8 cellular contexts compared by ENCODE assay signal in genomic region chr11:66291706-66292542, GRCh38. TPM values are rescaled to one million over a fixed set of nuclear protein-coding genes. Genes with fewer than 3 reads are reported as not detected.
DNase-seq lines count a peak whose midpoint lies in the region; ATAC-seq and TF ChIP-seq lines count a peak whose summit lies in the region.

TSS of gene TMEM151A (plus strand) at chr11:66291894. CDS start at chr11:66292014, 120 bp downstream.

- 2% methylated on average over 95 of the region's 95 CpGs for WGBS in right cardiac atrium

- no peaks in the 10 kb centered on the region for H3K27me3 ChIP-seq in right cardiac atrium (ENCODE audit: control insufficient read depth, insufficient read depth)

- H3K27ac ChIP-seq in VCaP (peak within 1 kb of the TSS; percentile 78; the same call in 1 of the 2 replicates), right cardiac atrium (ENCODE audit: low read length) (no peak within 1 kb of the TSS)

- intact Hi-C loops in right cardiac atrium (cut with DNase I), result no loop called here

- peaks cover 21% of the 10 kb centered on the region for H3K36me3 Mint-ChIP-seq in stimulated activated effector memory CD8-positive, alpha-beta T cell treated with anti-CD3 and anti-CD28 coated beads, Interleukin-12 subunit alpha, Interleukin-12 subunit beta, amount 100 ng/mL, for 72 hours

- no peaks in the 10 kb centered on the region for H3K9me3 Mint-ChIP-seq in stimulated activated effector memory CD8-positive, alpha-beta T cell treated with anti-CD3 and anti-CD28 coated beads, Interleukin-12 subunit alpha, Interleukin-12 subunit beta, amount 100 ng/mL, for 72 hours

- H3K27ac Mint-ChIP-seq in stimulated activated effector memory CD8-positive, alpha-beta T cell treated with anti-CD3 and anti-CD28 coated beads, Interleukin-12 subunit alpha, Interleukin-12 subunit beta, amount 100 ng/mL, for 72 hours, result peak within 1 kb of the TSS; percentile 15

- TF ChIP-seq CTCF in VCaP (conservative IDR thresholded peaks at IDR 0.05), result no peak

- H3K4me1 ChIP-seq in right cardiac atrium (ENCODE audit: control insufficient read depth, insufficient read depth, low read length), result peaks cover 10% of the 10 kb centered on the region

- ATAC-seq in right cardiac atrium, result no peak
- no peak for ATAC-seq in stimulated activated effector memory CD8-positive, alpha-beta T cell treated with anti-CD3 and anti-CD28 coated beads, Interleukin-12 subunit alpha, Interleukin-12 subunit beta, amount 100 ng/mL, for 72 hours
- no peak for ATAC-seq in HG03039 (IDR thresholded peaks at IDR 0.05; ENCODE audit: unreplicated experiment)
- no peak for ATAC-seq in GM19351 (IDR thresholded peaks at IDR 0.05; ENCODE audit: unreplicated experiment)
- ATAC-seq in GM19395 (IDR thresholded peaks at IDR 0.05; ENCODE audit: unreplicated experiment), result no peak

- H3K4me3 Mint-ChIP-seq in stimulated activated effector memory CD8-positive, alpha-beta T cell treated with anti-CD3 and anti-CD28 coated beads, Interleukin-12 subunit alpha, Interleukin-12 subunit beta, amount 100 ng/mL, for 72 hours, result peak within 1 kb of the TSS; percentile 88

- H3K4me3 ChIP-seq in right cardiac atrium (ENCODE audit: low read length), result peak within 1 kb of the TSS; percentile 41

- H3K9me3 ChIP-seq in right cardiac atrium (ENCODE audit: control insufficient read depth, low read length), result no peaks in the 10 kb centered on the region

- H3K4me1 Mint-ChIP-seq in stimulated activated effector memory CD8-positive, alpha-beta T cell treated with anti-CD3 and anti-CD28 coated beads, Interleukin-12 subunit alpha, Interleukin-12 subunit beta, amount 100 ng/mL, for 72 hours, result peaks cover 52% of the 10 kb centered on the region

- peak; percentile 47 for DNase-seq in NCI-H345 (lab: John Stamatoyannopoulos, UW)
- DNase-seq in NCI-H345 treated with DMSO at 0.1 percent for 48 hours (lab: John Stamatoyannopoulos, UW; ENCODE audit: unreplicated experiment), result no peak
- peak in 1 of 3 donors; percentile 70 for DNase-seq in right cardiac atrium
- no peak for DNase-seq in stimulated activated effector memory CD8-positive, alpha-beta T cell treated with anti-CD3 and anti-CD28 coated beads, Interleukin-12 subunit alpha, Interleukin-12 subunit beta, amount 100 ng/mL, for 72 hours (ENCODE audit: low spot score in 2 of 2)

RNA-seq across cellular contexts. Expression of gene TMEM151A, which starts in this region (rescaled TPM):
- under 1 TPM; 0.20 to 0.31 (median 0.26) TPM for total RNA-seq in right cardiac atrium
- polyA plus RNA-seq in right cardiac atrium, result 0.45 TPM
